ENCODE assay signal across 1 cellular context in the genomic region with DNA sequence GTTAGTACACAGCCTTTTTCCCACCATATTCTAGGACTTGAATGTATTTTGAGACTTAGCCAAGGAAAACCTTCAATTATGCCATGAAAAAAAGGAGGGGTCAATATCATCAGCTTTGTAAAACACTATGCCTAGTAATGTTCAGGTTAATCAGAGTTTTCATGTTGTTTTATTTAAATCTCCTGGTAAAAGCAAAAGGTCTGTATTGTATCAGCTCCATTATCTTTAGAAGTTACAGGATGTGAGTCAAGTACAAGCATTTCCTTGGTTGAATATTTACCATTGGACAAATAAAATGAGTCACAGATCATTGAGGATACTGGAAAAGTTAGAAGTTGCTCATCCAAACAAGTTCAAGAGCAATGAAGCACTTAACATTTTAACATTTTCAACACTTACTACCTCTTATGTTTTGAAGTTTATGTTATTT.
TF ChIP-seq lines count a peak whose summit lies in the region.

No MANE protein-coding gene starts in this region.

TF ChIP-seq in endothelial cell of umbilical vein, 7 proteins besides CTCF, POLR2A, EP300 and RAD21:
- TF ChIP-seq POLR2AphosphoS5 (IDR thresholded peaks at IDR 0.05; ENCODE audit: insufficient read depth, low read depth, low read length) (peak; percentile 43), JUN (IDR thresholded peaks at IDR 0.05; ENCODE audit: borderline replicate concordance, insufficient read depth, insufficient read length, low read depth) (peak; percentile 99), MYC (IDR thresholded peaks at IDR 0.05; ENCODE audit: low read depth, low read length) (no peak), GATA2 (IDR thresholded peaks at IDR 0.05; ENCODE audit: insufficient read depth, insufficient read length, low read depth, low read length) (peak; percentile 89), EZH2 (IDR thresholded peaks at IDR 0.05; ENCODE audit: borderline replicate concordance, low read depth, low read length, severe bottlenecking) (no peak), FOS (IDR thresholded peaks at IDR 0.05; ENCODE audit: borderline replicate concordance, insufficient read depth, low read length) (peak; percentile 94)
- TF ChIP-seq, protein P1, sequence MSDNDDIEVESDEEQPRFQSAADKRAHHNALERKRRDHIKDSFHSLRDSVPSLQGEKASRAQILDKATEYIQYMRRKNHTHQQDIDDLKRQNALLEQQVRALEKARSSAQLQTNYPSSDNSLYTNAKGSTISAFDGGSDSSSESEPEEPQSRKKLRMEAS (IDR thresholded peaks at IDR 0.05; ENCODE audit: insufficient read depth, insufficient read length) = no peak
